Comparison of ENCODE assay signal across 25 cellular contexts in genomic region chr2:23653326-23653725, GRCh38.
"Had no signal": no experiment of that assay in that cellular context is flagged by ENCODE, and none has a peak within 500 bp of the region (broad histone marks: within the 10 kb centered on the region; RNA-seq: fewer than 3 reads in every experiment).

No MANE protein-coding gene starts in this region.

- H3K4me1 ChIP-seq: breast epithelium had no signal

- ATAC-seq: activated CD8-positive, alpha-beta T cell treated with anti-CD3 and anti-CD28 coated beads, Interleukin-2, amount 10 ng/mL, durations not matched to agents 7 days and 5 days; T-helper 17 cell; WTC11 had no signal

- DNase-seq: activated CD4-positive, alpha-beta T cell treated with anti-CD3 and anti-CD28 coated beads for 48 hours; activated CD4-positive, alpha-beta T cell treated with anti-CD3 and anti-CD28 coated beads, Interleukin-2, amount 50 U/mL, for 4 hours; activated CD4-positive, CD25-positive, alpha-beta regulatory T cell treated with anti-CD3 and anti-CD28 coated beads, Interleukin-2, amount 50 U/mL, for 72 hours; activated CD8-positive, alpha-beta memory T cell treated with anti-CD3 and anti-CD28 coated beads, Interleukin-2, amount 50 U/mL, for 48 hours; activated CD8-positive, alpha-beta T cell treated with anti-CD3 and anti-CD28 coated beads, Interleukin-2, amount 10 ng/mL, durations not matched to agents 7 days and 5 days; activated naive CD4-positive, alpha-beta T cell treated with Interleukin-2 at 50 U/mL for 16 hours; activated naive CD8-positive, alpha-beta T cell treated with anti-CD3 and anti-CD28 coated beads for 36 hours; activated T-cell treated with anti-CD3 and anti-CD28 coated beads, Interleukin-2, amount 50 U/mL, for 1 hour; anterior cingulate cortex; caudate nucleus; Kasumi-1; NCI-H1092 treated with DMSO at 0.1 percent for 48 hours; NCI-H1436; NCI-H1694 treated with DMSO at 0.1 percent for 48 hours; NCI-H2029 treated with DMSO at 0.1 percent for 48 hours; NCI-H345; NCI-H510A; NCI-H526 treated with DMSO at 0.1 percent for 48 hours; NCI-H82; RPMI8226; SIG-M5; T-helper 17 cell; T-helper 9 cell had no signal

- H3K27ac ChIP-seq: breast epithelium had no signal

- H3K9me3 ChIP-seq: breast epithelium had no signal

- H3K4me3 ChIP-seq: breast epithelium had no signal

- H3K27me3 ChIP-seq: breast epithelium had no signal

- H3K36me3 ChIP-seq: breast epithelium had no signal
